Comparison of ENCODE assay signal across 37 cellular contexts in the genomic region with DNA sequence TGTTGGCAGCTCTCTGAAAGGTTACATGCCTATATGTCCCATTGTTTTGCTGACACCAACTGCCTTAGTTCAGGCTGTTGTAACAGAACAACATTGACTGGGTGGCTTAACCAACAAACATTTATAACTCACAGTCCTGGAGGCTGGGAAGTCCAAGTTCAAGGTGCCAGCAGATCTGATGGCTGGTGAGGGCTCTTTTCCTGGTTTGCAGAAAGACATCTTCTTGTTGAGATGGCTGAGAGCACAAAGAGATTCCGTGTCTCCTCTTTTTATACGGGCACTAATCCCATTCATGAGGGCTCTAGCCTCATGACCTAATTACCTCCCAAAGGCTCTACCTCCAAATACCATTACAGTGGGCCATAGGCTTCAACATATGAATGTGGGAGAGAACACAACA. TPM values are rescaled to one million over a fixed set of nuclear protein-coding genes. Genes with fewer than 3 reads are reported as not detected.
"Had no signal": no experiment of that assay in that cellular context is flagged by ENCODE, and none has a peak within 500 bp of the region (broad histone marks: within the 10 kb centered on the region; RNA-seq: fewer than 3 reads in every experiment).

No MANE protein-coding gene starts in this region.

- H3K27ac ChIP-seq: adrenal gland, body of pancreas, brain microvascular endothelial cell, breast epithelium, VCaP had no signal

- H3K9me3 ChIP-seq: adrenal gland, body of pancreas, breast epithelium had no signal

- H3K9me3 Mint-ChIP-seq: activated B cell treated with CpG ODN at 0.5 μM for 24 hours; activated CD4-positive, alpha-beta memory T cell treated with anti-CD3 and anti-CD28 coated beads for 36 hours; activated CD4-positive, alpha-beta T cell treated with anti-CD3 and anti-CD28 coated beads, Interleukin-2, amount 10 ng/mL, durations not matched to agents 24 days and 14 days; activated CD8-positive, alpha-beta T cell treated with anti-CD3 and anti-CD28 coated beads for 36 hours; activated naive CD4-positive, alpha-beta T cell treated with anti-CD3 and anti-CD28 coated beads for 36 hours; activated naive CD4-positive, alpha-beta T cell treated with anti-CD3 and anti-CD28 coated beads, Interleukin-2, amount 50 U/mL, for 72 hours; activated naive CD8-positive, alpha-beta T cell treated with anti-CD3 and anti-CD28 coated beads, Interleukin-2, amount 10 ng/mL, durations not matched to agents 7 days and 5 days; activated T-cell treated with anti-CD3 and anti-CD28 coated beads, Interleukin-2, amount 50 U/mL, for 4 hours; activated T-cell treated with anti-CD3 and anti-CD28 coated beads, Interleukin-2, amount 50 U/mL, for 72 hours; activated T-helper 1 cell treated with anti-CD3 and anti-CD28 coated beads, Interleukin-12 subunit alpha, Interleukin-12 subunit beta, Interleukin-2, Interleukin-4 antibody, amounts not matched to agents 30 ng/mL and 10 ng/mL and 1 ng/mL, durations not matched to agents 14 hours and 24 hours and 36 hours; activated T-helper 17 cell treated with anti-CD3 and anti-CD28 coated beads, Interleukin-2, amount 50 U/mL, for 72 hours; T-helper 1 cell treated with Interleukin-12 subunit alpha and Interleukin-12 subunit beta and Interleukin-4 antibody, amounts not matched to agents 30 μg/mL and 1 μg/mL, for 36 hours; T-helper 2 cell treated with Interferon-gamma antibody and Interleukin-4, amounts not matched to agents 5 μg/mL and 100 μg/mL, for 36 hours had no signal

- H3K27me3 ChIP-seq: adrenal gland, body of pancreas, brain microvascular endothelial cell, breast epithelium had no signal

- H3K27ac Mint-ChIP-seq: activated B cell treated with CpG ODN at 0.5 μM for 24 hours; activated CD4-positive, alpha-beta memory T cell treated with anti-CD3 and anti-CD28 coated beads for 36 hours; activated CD4-positive, alpha-beta T cell treated with anti-CD3 and anti-CD28 coated beads, Interleukin-2, amount 10 ng/mL, durations not matched to agents 24 days and 14 days; activated CD8-positive, alpha-beta T cell treated with anti-CD3 and anti-CD28 coated beads for 36 hours; activated naive CD4-positive, alpha-beta T cell treated with anti-CD3 and anti-CD28 coated beads for 36 hours; activated naive CD4-positive, alpha-beta T cell treated with anti-CD3 and anti-CD28 coated beads, Interleukin-2, amount 50 U/mL, for 72 hours; activated naive CD8-positive, alpha-beta T cell treated with anti-CD3 and anti-CD28 coated beads, Interleukin-2, amount 10 ng/mL, durations not matched to agents 7 days and 5 days; activated T-cell treated with anti-CD3 and anti-CD28 coated beads, Interleukin-2, amount 50 U/mL, for 72 hours; activated T-helper 1 cell treated with anti-CD3 and anti-CD28 coated beads, Interleukin-12 subunit alpha, Interleukin-12 subunit beta, Interleukin-2, Interleukin-4 antibody, amounts not matched to agents 30 ng/mL and 10 ng/mL and 1 ng/mL, durations not matched to agents 14 hours and 24 hours and 36 hours; activated T-helper 17 cell treated with anti-CD3 and anti-CD28 coated beads, Interleukin-2, amount 50 U/mL, for 72 hours; T-helper 1 cell treated with Interleukin-12 subunit alpha and Interleukin-12 subunit beta and Interleukin-4 antibody, amounts not matched to agents 30 μg/mL and 1 μg/mL, for 36 hours; T-helper 2 cell treated with Interferon-gamma antibody and Interleukin-4, amounts not matched to agents 5 μg/mL and 100 μg/mL, for 36 hours had no signal

- H3K36me3 ChIP-seq: adrenal gland, brain microvascular endothelial cell, breast epithelium had no signal

- H3K4me3 ChIP-seq: adrenal gland, body of pancreas, breast epithelium had no signal

- ATAC-seq: activated CD8-positive, alpha-beta T cell treated with anti-CD3 and anti-CD28 coated beads for 36 hours; activated naive CD4-positive, alpha-beta T cell treated with anti-CD3 and anti-CD28 coated beads, Interleukin-2, amount 50 U/mL, for 72 hours; activated T-cell treated with anti-CD3 and anti-CD28 coated beads, Interleukin-2, amount 50 U/mL, for 4 hours; activated T-cell treated with anti-CD3 and anti-CD28 coated beads, Interleukin-2, amount 50 U/mL, for 72 hours; activated T-helper 17 cell treated with anti-CD3 and anti-CD28 coated beads, Interleukin-2, amount 50 U/mL, for 72 hours; body of pancreas had no signal

- DNase-seq: activated B cell treated with CpG ODN at 0.5 μM for 24 hours; activated CD4-positive, alpha-beta memory T cell treated with anti-CD3 and anti-CD28 coated beads for 36 hours; activated CD4-positive, alpha-beta T cell treated with anti-CD3 and anti-CD28 coated beads for 4 hours; activated CD4-positive, alpha-beta T cell treated with anti-CD3 and anti-CD28 coated beads, Interleukin-2, amount 50 U/mL, for 1 hour; activated CD4-positive, alpha-beta T cell treated with anti-CD3 and anti-CD28 coated beads, Interleukin-2, amount 50 U/mL, for 4 hours; activated CD4-positive, CD25-positive, alpha-beta regulatory T cell treated with anti-CD3 and anti-CD28 coated beads, Interleukin-2, amount 50 U/mL, for 72 hours; activated CD8-positive, alpha-beta memory T cell treated with anti-CD3 and anti-CD28 coated beads, Interleukin-2, amount 50 U/mL, for 4 hours; activated CD8-positive, alpha-beta T cell treated with anti-CD3 and anti-CD28 coated beads for 36 hours; activated effector memory CD4-positive, alpha-beta T cell treated with anti-CD3 and anti-CD28 coated beads, Interleukin-2, amount 50 U/mL, for 16 hours; activated gamma-delta T cell treated with Interleukin-2 at 50 U/mL for 16 hours; activated naive CD4-positive, alpha-beta T cell; activated naive CD4-positive, alpha-beta T cell treated with anti-CD3 and anti-CD28 coated beads for 36 hours; activated naive CD8-positive, alpha-beta T cell treated with anti-CD3 and anti-CD28 coated beads, Interleukin-2, amount 10 ng/mL, durations not matched to agents 7 days and 5 days; activated T-cell treated with anti-CD3 and anti-CD28 coated beads for 4 hours; activated T-cell treated with anti-CD3 and anti-CD28 coated beads, Interleukin-2, amount 50 U/mL, for 1 hour; activated T-cell treated with anti-CD3 and anti-CD28 coated beads, Interleukin-2, amount 50 U/mL, for 4 hours; activated T-cell treated with anti-CD3 and anti-CD28 coated beads, Interleukin-2, amount 50 U/mL, for 72 hours; adrenal gland; amniotic stem cell; aorta; body of pancreas; brain microvascular endothelial cell; central memory CD4-positive, alpha-beta T cell; T-helper 1 cell; T-helper 2 cell; T-helper 9 cell had no signal

- H3K36me3 Mint-ChIP-seq: activated CD4-positive, alpha-beta memory T cell treated with anti-CD3 and anti-CD28 coated beads for 36 hours; activated naive CD4-positive, alpha-beta T cell treated with anti-CD3 and anti-CD28 coated beads, Interleukin-2, amount 50 U/mL, for 72 hours; activated naive CD8-positive, alpha-beta T cell treated with anti-CD3 and anti-CD28 coated beads, Interleukin-2, amount 10 ng/mL, durations not matched to agents 7 days and 5 days had no signal

- FAIRE-seq: astrocyte, TTC549 had no signal

- H3K4me1 ChIP-seq: adrenal gland, body of pancreas, breast epithelium had no signal

- H3K27me3 Mint-ChIP-seq: activated CD4-positive, alpha-beta memory T cell treated with anti-CD3 and anti-CD28 coated beads for 36 hours; activated CD8-positive, alpha-beta T cell treated with anti-CD3 and anti-CD28 coated beads for 36 hours; activated T-helper 17 cell treated with anti-CD3 and anti-CD28 coated beads, Interleukin-2, amount 50 U/mL, for 72 hours had no signal

- H3K4me3 Mint-ChIP-seq: activated B cell treated with CpG ODN at 0.5 μM for 24 hours; activated CD4-positive, alpha-beta memory T cell treated with anti-CD3 and anti-CD28 coated beads for 36 hours; activated CD4-positive, alpha-beta T cell treated with anti-CD3 and anti-CD28 coated beads, Interleukin-2, amount 10 ng/mL, durations not matched to agents 24 days and 14 days; activated CD8-positive, alpha-beta T cell treated with anti-CD3 and anti-CD28 coated beads for 36 hours; activated naive CD4-positive, alpha-beta T cell treated with anti-CD3 and anti-CD28 coated beads for 36 hours; activated naive CD8-positive, alpha-beta T cell treated with anti-CD3 and anti-CD28 coated beads, Interleukin-2, amount 10 ng/mL, durations not matched to agents 7 days and 5 days; activated T-cell treated with anti-CD3 and anti-CD28 coated beads, Interleukin-2, amount 50 U/mL, for 4 hours; activated T-cell treated with anti-CD3 and anti-CD28 coated beads, Interleukin-2, amount 50 U/mL, for 72 hours; activated T-helper 1 cell treated with anti-CD3 and anti-CD28 coated beads, Interleukin-12 subunit alpha, Interleukin-12 subunit beta, Interleukin-2, Interleukin-4 antibody, amounts not matched to agents 30 ng/mL and 10 ng/mL and 1 ng/mL, durations not matched to agents 14 hours and 24 hours and 36 hours; activated T-helper 17 cell treated with anti-CD3 and anti-CD28 coated beads, Interleukin-2, amount 50 U/mL, for 72 hours; T-helper 1 cell treated with Interleukin-12 subunit alpha and Interleukin-12 subunit beta and Interleukin-4 antibody, amounts not matched to agents 30 μg/mL and 1 μg/mL, for 36 hours; T-helper 2 cell treated with Interferon-gamma antibody and Interleukin-4, amounts not matched to agents 5 μg/mL and 100 μg/mL, for 36 hours had no signal

RNA-seq across cellular contexts. Expression of a gene that starts 57.2 kb away (rescaled TPM):
- total RNA-seq: aorta, body of pancreas, cardiac septum had no signal
- polyA plus RNA-seq: aorta had no signal
